In genomic region chr6:113634352-113635163, GRCh38 we compare ENCODE assay signal across 1 cellular context.
TF ChIP-seq lines count a peak whose summit lies in the region.

No MANE protein-coding gene starts in this region.

TF ChIP-seq in GM12878, 131 proteins besides CTCF, POLR2A, EP300 and RAD21 (continued from another document):
- TF ChIP-seq, protein P1, sequence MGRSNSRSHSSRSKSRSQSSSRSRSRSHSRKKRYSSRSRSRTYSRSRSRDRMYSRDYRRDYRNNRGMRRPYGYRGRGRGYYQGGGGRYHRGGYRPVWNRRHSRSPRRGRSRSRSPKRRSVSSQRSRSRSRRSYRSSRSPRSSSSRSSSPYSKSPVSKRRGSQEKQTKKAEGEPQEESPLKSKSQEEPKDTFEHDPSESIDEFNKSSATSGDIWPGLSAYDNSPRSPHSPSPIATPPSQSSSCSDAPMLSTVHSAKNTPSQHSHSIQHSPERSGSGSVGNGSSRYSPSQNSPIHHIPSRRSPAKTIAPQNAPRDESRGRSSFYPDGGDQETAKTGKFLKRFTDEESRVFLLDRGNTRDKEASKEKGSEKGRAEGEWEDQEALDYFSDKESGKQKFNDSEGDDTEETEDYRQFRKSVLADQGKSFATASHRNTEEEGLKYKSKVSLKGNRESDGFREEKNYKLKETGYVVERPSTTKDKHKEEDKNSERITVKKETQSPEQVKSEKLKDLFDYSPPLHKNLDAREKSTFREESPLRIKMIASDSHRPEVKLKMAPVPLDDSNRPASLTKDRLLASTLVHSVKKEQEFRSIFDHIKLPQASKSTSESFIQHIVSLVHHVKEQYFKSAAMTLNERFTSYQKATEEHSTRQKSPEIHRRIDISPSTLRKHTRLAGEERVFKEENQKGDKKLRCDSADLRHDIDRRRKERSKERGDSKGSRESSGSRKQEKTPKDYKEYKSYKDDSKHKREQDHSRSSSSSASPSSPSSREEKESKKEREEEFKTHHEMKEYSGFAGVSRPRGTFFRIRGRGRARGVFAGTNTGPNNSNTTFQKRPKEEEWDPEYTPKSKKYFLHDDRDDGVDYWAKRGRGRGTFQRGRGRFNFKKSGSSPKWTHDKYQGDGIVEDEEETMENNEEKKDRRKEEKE (IDR thresholded peaks at IDR 0.05) = no peak
- TF ChIP-seq HDGF (IDR thresholded peaks at IDR 0.05) = no peak
- TF ChIP-seq ELK1 (IDR thresholded peaks at IDR 0.05; ENCODE audit: low read depth, low read length) = no peak
- TF ChIP-seq NFYA (IDR thresholded peaks at IDR 0.05; ENCODE audit: borderline replicate concordance, low read depth, low read length) = no peak
- TF ChIP-seq ZZZ3 (IDR thresholded peaks at IDR 0.05; ENCODE audit: control insufficient read depth, insufficient read length, low read depth) = no peak
- no peak for TF ChIP-seq STAT1 (conservative IDR thresholded peaks at IDR 0.05)
- TF ChIP-seq, protein P2, sequence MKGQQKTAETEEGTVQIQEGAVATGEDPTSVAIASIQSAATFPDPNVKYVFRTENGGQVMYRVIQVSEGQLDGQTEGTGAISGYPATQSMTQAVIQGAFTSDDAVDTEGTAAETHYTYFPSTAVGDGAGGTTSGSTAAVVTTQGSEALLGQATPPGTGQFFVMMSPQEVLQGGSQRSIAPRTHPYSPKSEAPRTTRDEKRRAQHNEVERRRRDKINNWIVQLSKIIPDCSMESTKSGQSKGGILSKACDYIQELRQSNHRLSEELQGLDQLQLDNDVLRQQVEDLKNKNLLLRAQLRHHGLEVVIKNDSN (IDR thresholded peaks at IDR 0.05; ENCODE audit: borderline replicate concordance, extremely low read length, insufficient read depth, low read depth, low read length) = no peak
- no peak for TF ChIP-seq SUZ12 (IDR thresholded peaks at IDR 0.05; ENCODE audit: unreplicated experiment)
- no peak for TF ChIP-seq EGR1 (IDR thresholded peaks at IDR 0.05; ENCODE audit: borderline replicate concordance in 1 of 2, low read depth in 2 of 2, low read length in 2 of 2)
- TF ChIP-seq USF2 (IDR thresholded peaks at IDR 0.05; ENCODE audit: borderline replicate concordance, low read depth, low read length) = no peak
- no peak for TF ChIP-seq ASH2L (IDR thresholded peaks at IDR 0.05; ENCODE audit: borderline replicate concordance, low read depth)
- no peak for TF ChIP-seq SREBF2 (IDR thresholded peaks at IDR 0.05; ENCODE audit: low read length)
- TF ChIP-seq BRCA1 (IDR thresholded peaks at IDR 0.05; ENCODE audit: low read depth, low read length) = no peak
- TF ChIP-seq ZBTB4 (CRISPR knock-in tag; IDR thresholded peaks at IDR 0.05) = 0 out of 2 replicates have a peak, but pooled peaks have one; percentile 53
- TF ChIP-seq MYB (IDR thresholded peaks at IDR 0.05; ENCODE audit: borderline replicate concordance, low read depth, low read length) = 0 out of 2 replicates have a peak, but pooled peaks have one; percentile 65
- peak; percentile 76 for TF ChIP-seq SMAD1 (IDR thresholded peaks at IDR 0.05; ENCODE audit: low read depth, partially characterized antibody)
- TF ChIP-seq JUND (IDR thresholded peaks at IDR 0.05; ENCODE audit: low read depth, low read length) = 0 out of 2 replicates have a peak, but pooled peaks have one; percentile 44
- no peak for TF ChIP-seq ZBTB11 (CRISPR knock-in tag; IDR thresholded peaks at IDR 0.05)
- no peak for TF ChIP-seq HCFC1 (IDR thresholded peaks at IDR 0.05; ENCODE audit: low read length)
- peak; percentile 91 for TF ChIP-seq RUNX3 (IDR thresholded peaks at IDR 0.05; ENCODE audit: low read length)
- TF ChIP-seq CHD4 (IDR thresholded peaks at IDR 0.05) = no peak
- TF ChIP-seq CBX3 (IDR thresholded peaks at IDR 0.05; ENCODE audit: borderline replicate concordance, low read depth) = no peak
- TF ChIP-seq ZSCAN29 (IDR thresholded peaks at IDR 0.05) = no peak
- no peak for TF ChIP-seq NFXL1 (IDR thresholded peaks at IDR 0.05; ENCODE audit: borderline replicate concordance)
- TF ChIP-seq RBBP5 (conservative IDR thresholded peaks at IDR 0.05) = no peak
- peak; percentile 66 for TF ChIP-seq CBFB (IDR thresholded peaks at IDR 0.05; ENCODE audit: low read depth)
- peak; percentile 51 for TF ChIP-seq PML (IDR thresholded peaks at IDR 0.05; ENCODE audit: low read length)
- TF ChIP-seq, protein P3, sequence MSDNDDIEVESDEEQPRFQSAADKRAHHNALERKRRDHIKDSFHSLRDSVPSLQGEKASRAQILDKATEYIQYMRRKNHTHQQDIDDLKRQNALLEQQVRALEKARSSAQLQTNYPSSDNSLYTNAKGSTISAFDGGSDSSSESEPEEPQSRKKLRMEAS (IDR thresholded peaks at IDR 0.05; ENCODE audit: low read depth, low read length) = no peak
- TF ChIP-seq FOXM1 (IDR thresholded peaks at IDR 0.05; ENCODE audit: low read depth, low read length) = peak; percentile 94
- TF ChIP-seq MEF2B (IDR thresholded peaks at IDR 0.05; ENCODE audit: partially characterized antibody, poor library complexity, severe bottlenecking) = peak; percentile 95
- TF ChIP-seq WRNIP1 (IDR thresholded peaks at IDR 0.05; ENCODE audit: borderline replicate concordance, low read depth, low read length) = no peak
- no peak for TF ChIP-seq HSF1 (IDR thresholded peaks at IDR 0.05; ENCODE audit: low read depth, low read length)
- TF ChIP-seq FOXK2 (IDR thresholded peaks at IDR 0.05) = no peak
- no peak for TF ChIP-seq CEBPZ (IDR thresholded peaks at IDR 0.05; ENCODE audit: low read depth, low read length)
- no peak for TF ChIP-seq IRF3 (IDR thresholded peaks at IDR 0.05)
- no peak for TF ChIP-seq HDAC2 (IDR thresholded peaks at IDR 0.05)
- TF ChIP-seq SPI1 (IDR thresholded peaks at IDR 0.05; ENCODE audit: borderline replicate concordance, insufficient read depth, low read depth, low read length) = peak; percentile 99
- TF ChIP-seq BCL11A (IDR thresholded peaks at IDR 0.05; ENCODE audit: low read depth, low read length) = peak; percentile 87; the same call in 1 of the 2 replicates
- no peak for TF ChIP-seq SUPT20H (IDR thresholded peaks at IDR 0.05; ENCODE audit: borderline replicate concordance, control insufficient read depth, low read depth, low read length)
- peak; percentile 83 for TF ChIP-seq EED (IDR thresholded peaks at IDR 0.05; ENCODE audit: low read depth)
- TF ChIP-seq, protein P4, sequence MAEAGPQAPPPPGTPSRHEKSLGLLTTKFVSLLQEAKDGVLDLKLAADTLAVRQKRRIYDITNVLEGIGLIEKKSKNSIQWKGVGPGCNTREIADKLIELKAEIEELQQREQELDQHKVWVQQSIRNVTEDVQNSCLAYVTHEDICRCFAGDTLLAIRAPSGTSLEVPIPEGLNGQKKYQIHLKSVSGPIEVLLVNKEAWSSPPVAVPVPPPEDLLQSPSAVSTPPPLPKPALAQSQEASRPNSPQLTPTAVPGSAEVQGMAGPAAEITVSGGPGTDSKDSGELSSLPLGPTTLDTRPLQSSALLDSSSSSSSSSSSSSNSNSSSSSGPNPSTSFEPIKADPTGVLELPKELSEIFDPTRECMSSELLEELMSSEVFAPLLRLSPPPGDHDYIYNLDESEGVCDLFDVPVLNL (IDR thresholded peaks at IDR 0.05; ENCODE audit: low read depth, low read length) = no peak
- peak; percentile 99 to 100 for TF ChIP-seq IKZF2 (IDR thresholded peaks at IDR 0.05)
- no peak for TF ChIP-seq KAT2A (conservative IDR thresholded peaks at IDR 0.05; ENCODE audit: control insufficient read depth, low read depth, low read length)
TF ChIP-seq in GM12878: peak in this region for 55.
